Comparison of ENCODE assay signal across 1 cellular context in genomic region chr6:71254323-71254722, GRCh38.
TF ChIP-seq lines count a peak whose summit lies in the region.

No MANE protein-coding gene starts in this region.

TF ChIP-seq in IMR-90, 13 proteins besides CTCF, POLR2A, EP300 and RAD21:
- TF ChIP-seq NFE2L2 (IDR thresholded peaks at IDR 0.05; ENCODE audit: low read depth, low read length) (no peak), SMC3 (IDR thresholded peaks at IDR 0.05; ENCODE audit: low read depth, low read length) (no peak), MXI1 (IDR thresholded peaks at IDR 0.05; ENCODE audit: borderline replicate concordance, low read depth, low read length) (no peak), ELK1 (IDR thresholded peaks at IDR 0.05; ENCODE audit: borderline replicate concordance, low read depth, low read length) (no peak), CEBPB (IDR thresholded peaks at IDR 0.05; ENCODE audit: low read depth, low read length) (no peak), BHLHE40 (IDR thresholded peaks at IDR 0.05; ENCODE audit: low read depth, low read length) (no peak), MAFK (IDR thresholded peaks at IDR 0.05; ENCODE audit: low read depth, low read length) (no peak), CHD1 (IDR thresholded peaks at IDR 0.05; ENCODE audit: low read depth, low read length) (no peak), MAZ (IDR thresholded peaks at IDR 0.05; ENCODE audit: borderline replicate concordance, low read depth, low read length) (no peak), FOS (IDR thresholded peaks at IDR 0.05; ENCODE audit: low read depth, low read length) (no peak), RCOR1 (IDR thresholded peaks at IDR 0.05; ENCODE audit: insufficient replicate concordance, low read length) (no peak), USF2 (IDR thresholded peaks at IDR 0.05; ENCODE audit: low read depth, low read length) (no peak), RFX5 (IDR thresholded peaks at IDR 0.05; ENCODE audit: low read depth, low read length) (no peak)
